In the genomic region with DNA sequence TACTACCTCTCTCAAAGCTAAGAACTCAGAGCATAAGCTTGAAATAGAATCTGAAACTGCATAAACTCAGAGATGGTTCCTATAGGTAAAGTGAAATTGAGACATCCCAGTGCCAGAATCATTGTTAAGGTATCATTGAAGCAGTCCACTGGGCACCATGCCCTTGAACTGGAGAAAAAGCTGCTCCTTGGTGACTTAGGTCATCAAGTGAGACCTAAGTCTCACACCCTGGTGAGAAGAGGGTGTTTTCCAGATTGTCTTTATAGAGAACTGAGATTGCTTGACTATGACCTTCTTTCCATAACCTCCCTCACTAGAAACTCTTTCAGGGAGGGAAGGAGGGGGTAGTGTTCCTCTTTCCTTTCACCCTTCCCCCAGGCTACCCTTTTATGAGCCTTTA, we compare ENCODE assay signal across 10 cellular contexts. TPM values are rescaled to one million over a fixed set of nuclear protein-coding genes. Genes with fewer than 3 reads are reported as not detected.
A peak's percentile ranks its signal among the peaks of the same experiment; 100 is the strongest.
DNase-seq lines count a peak whose midpoint lies in the region; ATAC-seq and TF ChIP-seq lines count a peak whose summit lies in the region.
"Had no signal": no experiment of that assay in that cellular context is flagged by ENCODE, and none has a peak within 500 bp of the region (broad histone marks: within the 10 kb centered on the region; RNA-seq: fewer than 3 reads in every experiment).

No MANE protein-coding gene starts in this region.

- no peaks in the 10 kb centered on the region for H3K27me3 ChIP-seq in CD4-positive, CD25-positive, alpha-beta regulatory T cell (ENCODE audit: control insufficient read depth, insufficient read depth, low read length)
- H3K27me3 ChIP-seq in right atrium auricular region = no peaks in the 10 kb centered on the region

- H3K36me3 Mint-ChIP-seq in CD4-positive, CD25-positive, alpha-beta regulatory T cell = no peaks in the 10 kb centered on the region

- H3K9me3 Mint-ChIP-seq in CD4-positive, CD25-positive, alpha-beta regulatory T cell = peaks cover 0 to 8% (median 0%) of the 10 kb centered on the region in 7 donors

- no peaks in the 10 kb centered on the region for H3K9me3 ChIP-seq in CD4-positive, CD25-positive, alpha-beta regulatory T cell (ENCODE audit: control insufficient read depth in 2 of 2, low read length in 2 of 2)
- no peaks in the 10 kb centered on the region for H3K9me3 ChIP-seq in right atrium auricular region

- DNase-seq in CD4-positive, CD25-positive, alpha-beta regulatory T cell = no peak
- no peak for DNase-seq in HUDEP-2 (lab: John Stamatoyannopoulos, UW; ENCODE audit: unreplicated experiment in 76 of 76)
- no peak for DNase-seq in HuH-7 (ENCODE audit: low spot score)
- no peak for DNase-seq in right atrium auricular region (ENCODE audit: low spot score)
- no peak for DNase-seq in C1 segment of cervical spinal cord (lab: John Stamatoyannopoulos, UW)
- DNase-seq: occipital lobe had no signal

- no peak for TF ChIP-seq CTCF in right atrium auricular region (IDR thresholded peaks at IDR 0.05)

- H3K4me1 Mint-ChIP-seq in CD4-positive, CD25-positive, alpha-beta regulatory T cell = peaks cover 22 to 56% (median 34%) of the 10 kb centered on the region in 4 donors

- no peaks in the 10 kb centered on the region for H3K27me3 Mint-ChIP-seq in CD4-positive, CD25-positive, alpha-beta regulatory T cell

- no peaks in the 10 kb centered on the region for H3K36me3 ChIP-seq in CD4-positive, CD25-positive, alpha-beta regulatory T cell (ENCODE audit: control insufficient read depth, insufficient read depth, low read length)
- H3K36me3 ChIP-seq in right atrium auricular region = no peaks in the 10 kb centered on the region

- H3K4me1 ChIP-seq in CD4-positive, CD25-positive, alpha-beta regulatory T cell (ENCODE audit: control insufficient read depth, insufficient read depth, low read length, poor library complexity, severe bottlenecking) = peaks cover 14% of the 10 kb centered on the region
- H3K4me1 ChIP-seq in right atrium auricular region = no peaks in the 10 kb centered on the region

- H3K27ac ChIP-seq in CD4-positive, CD25-positive, alpha-beta regulatory T cell (ENCODE audit: insufficient read depth, low read length, poor library complexity, severe bottlenecking) = no peak overlapping the region
- no peak overlapping the region for H3K27ac ChIP-seq in right atrium auricular region
- H3K27ac ChIP-seq: epithelial cell of prostate had no signal

- no peak overlapping the region for H3K4me3 ChIP-seq in CD4-positive, CD25-positive, alpha-beta regulatory T cell (ENCODE audit: low read depth, low read length)
- no peak overlapping the region for H3K4me3 ChIP-seq in right atrium auricular region

- peak overlapping the region in 1 of 3 donors; percentile 31 for H3K27ac Mint-ChIP-seq in CD4-positive, CD25-positive, alpha-beta regulatory T cell

- H3K4me3 Mint-ChIP-seq in CD4-positive, CD25-positive, alpha-beta regulatory T cell = no peak overlapping the region

- peak; percentile 22 to 37 for ATAC-seq in CD4-positive, CD25-positive, alpha-beta regulatory T cell (ENCODE audit: low read depth in 2 of 2)
- ATAC-seq in GM18909 (IDR thresholded peaks at IDR 0.05; ENCODE audit: poor library complexity, unreplicated experiment) (peak; percentile 87), HG02642 (IDR thresholded peaks at IDR 0.05; ENCODE audit: poor library complexity, unreplicated experiment) (peak; percentile 88), HG03565 (IDR thresholded peaks at IDR 0.05; ENCODE audit: unreplicated experiment) (peak; percentile 74)

RNA-seq across cellular contexts. Expression of a gene that starts 9.4 kb away (rescaled TPM):
- total RNA-seq in CD4-positive, CD25-positive, alpha-beta regulatory T cell = not detected
- polyA plus RNA-seq in CD4-positive, CD25-positive, alpha-beta regulatory T cell = under 1 TPM in 1 of 4 donors, not detected in 3; 0.87 TPM
- total RNA-seq in right atrium auricular region = not detected
- total RNA-seq: occipital lobe had no signal

Comparison
In these comparisons a context has a peak if more than half of its experiments do, and no peak if none do; other contexts are left out.
1. ATAC-seq: peak in every context shown above with its lines; median percentile 88 in HG02642; 87 in GM18909; 74 in HG03565; 30 in CD4-positive, CD25-positive, alpha-beta regulatory T cell.